ENCODE assay signal across 17 cellular contexts in the genomic region with DNA sequence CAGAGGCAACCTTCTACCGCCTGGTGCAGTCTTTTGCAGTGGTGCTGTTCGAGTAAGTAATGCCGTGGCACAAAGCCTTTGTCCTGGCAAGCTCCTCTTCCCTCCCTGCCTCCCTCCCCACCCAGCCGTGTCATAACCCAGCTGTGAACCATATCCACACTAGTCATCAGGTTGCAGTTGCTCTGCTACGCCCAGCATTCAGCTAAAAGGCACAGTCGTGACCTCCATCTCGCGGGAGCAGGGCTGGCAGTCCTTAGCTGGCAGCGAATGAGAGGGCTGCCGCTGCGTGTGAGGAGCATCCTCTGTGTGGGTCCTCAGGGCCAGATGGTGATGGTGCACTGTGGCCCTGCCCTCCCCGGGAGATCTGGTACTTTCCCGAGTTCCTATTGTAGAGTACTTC. TPM values are rescaled to one million over a fixed set of nuclear protein-coding genes. Genes with fewer than 3 reads are reported as not detected.
DNase-seq lines count a peak whose midpoint lies in the region; ATAC-seq and FAIRE-seq lines count a peak whose summit lies in the region.
"Had no signal": no experiment of that assay in that cellular context is flagged by ENCODE, and none has a peak within 500 bp of the region (broad histone marks: within the 10 kb centered on the region; RNA-seq: fewer than 3 reads in every experiment).

No MANE protein-coding gene starts in this region.

- peak; percentile 28 for FAIRE-seq in HTR-8/SVneo (lab: Jason Lieb, UNC)
- FAIRE-seq in GM19239 (lab: Jason Lieb, UNC) = no peak
- FAIRE-seq: GM12878 had no signal

- ATAC-seq in esophagus mucosa = peak; percentile 96
- no peak for ATAC-seq in HG02623 (IDR thresholded peaks at IDR 0.05; ENCODE audit: unreplicated experiment)
- ATAC-seq: GM12878 had no signal

- DNase-seq in AG08395 (ENCODE audit: low spot score) (peak; percentile 94), HTR-8/SVneo (ENCODE audit: insufficient read length, low spot score) (no peak), left kidney (ENCODE audit: low read depth, low spot score) (peak; percentile 89), GM19239 (ENCODE audit: insufficient read length, low spot score) (no peak), NOMO-1 (lab: John Stamatoyannopoulos, UW; ENCODE audit: unreplicated experiment in 2 of 2) (no peak), dedifferentiated amniotic fluid mesenchymal stem cell (ENCODE audit: extremely low spot score) (no peak)
- DNase-seq: activated T-cell treated with anti-CD3 and anti-CD28 coated beads, Interleukin-2, amount 50 U/mL, for 48 hours; DMS53; hypothalamus; NCI-H2081 treated with DMSO at 0.1 percent for 48 hours; posterior cingulate gyrus had no signal

RNA-seq across cellular contexts. Expression of gene CIBAR2, which starts 39.3 kb away (rescaled TPM):
- not detected for total RNA-seq in esophagus mucosa
- total RNA-seq: dermis microvascular lymphatic vessel endothelial cell, GM12878, mesenteric fat pad, urinary bladder had no signal

RNA-seq across cellular contexts. Expression of gene KIAA0513, which starts 45.4 kb away (rescaled TPM):
- total RNA-seq in esophagus mucosa = 8.1 TPM

Comparison
In these comparisons a context has a peak if more than half of its experiments do, and no peak if none do; other contexts are left out.
1. DNase-seq: peak in AG08395 (single experiment) and left kidney (single experiment); none in HTR-8/SVneo (single experiment), GM19239 (single experiment), NOMO-1 (0 of 2) and dedifferentiated amniotic fluid mesenchymal stem cell (single experiment).